In genomic region chr19:11377237-11377636, GRCh38 we compare ENCODE assay signal across 8 cellular contexts. TPM values are rescaled to one million over a fixed set of nuclear protein-coding genes. Genes with fewer than 3 reads are reported as not detected.
A peak's percentile ranks its signal among the peaks of the same experiment; 100 is the strongest.
DNase-seq lines count a peak whose midpoint lies in the region; ATAC-seq, FAIRE-seq and TF ChIP-seq lines count a peak whose summit lies in the region.

No MANE protein-coding gene starts in this region.

- TF ChIP-seq CTCF in pancreas (IDR thresholded peaks at IDR 0.05) (no peak), suprapubic skin (IDR thresholded peaks at IDR 0.05) (no peak)

- H3K36me3 Mint-ChIP-seq in CD4-positive, alpha-beta memory T cell: peaks cover 6 to 10% of the 10 kb centered on the region in 2 donors
- peaks cover 10% of the 10 kb centered on the region for H3K36me3 Mint-ChIP-seq in activated naive CD8-positive, alpha-beta T cell treated with anti-CD3 and anti-CD28 coated beads, Interleukin-2, amount 10 ng/mL, durations not matched to agents 7 days and 5 days

- no peaks in the 10 kb centered on the region for H3K36me3 ChIP-seq in CD4-positive, alpha-beta memory T cell (ENCODE audit: insufficient read depth, low read length)
- no peaks in the 10 kb centered on the region for H3K36me3 ChIP-seq in pancreas
- H3K36me3 ChIP-seq in suprapubic skin: no peaks in the 10 kb centered on the region

- H3K27ac ChIP-seq in CD4-positive, alpha-beta memory T cell (ENCODE audit: low read depth, low read length): no peak overlapping the region
- H3K27ac ChIP-seq in pancreas (peak overlapping the region in 1 of 4 donors; percentile 22), suprapubic skin (no peak overlapping the region)

- H3K4me1 ChIP-seq in CD4-positive, alpha-beta memory T cell (ENCODE audit: insufficient read depth, low read length): peaks cover 57% of the 10 kb centered on the region
- H3K4me1 ChIP-seq in pancreas (peaks cover 4 to 33% (median 5%) of the 10 kb centered on the region in 3 donors), suprapubic skin (peaks cover 63% of the 10 kb centered on the region)

- CTCF ChIA-PET in CD4-positive, alpha-beta memory T cell (lab: Charles Lee; ENCODE audit: partially characterized antibody): interaction anchor here (0.5 to 2.7 kb wide), 6 partner anchors 35 to 511 kb away, joined by 3 to 14 read pairs (median 3); partner anchors contain the start of gene TSPAN16

- no peak for TF ChIP-seq POLR2A in suprapubic skin (IDR thresholded peaks at IDR 0.05)

- ATAC-seq in activated naive CD8-positive, alpha-beta T cell treated with anti-CD3 and anti-CD28 coated beads, Interleukin-2, amount 10 ng/mL, durations not matched to agents 7 days and 5 days (ENCODE audit: low read depth): no peak
- ATAC-seq in HG02571 (IDR thresholded peaks at IDR 0.05; ENCODE audit: unreplicated experiment) (no peak), pancreas (no peak)

- TF ChIP-seq EP300 in suprapubic skin (IDR thresholded peaks at IDR 0.05): no peak

- H3K4me3 Mint-ChIP-seq in CD4-positive, alpha-beta memory T cell: peak overlapping the region; percentile 4 to 75 (median 62)
- peak overlapping the region; percentile 75 for H3K4me3 Mint-ChIP-seq in activated naive CD8-positive, alpha-beta T cell treated with anti-CD3 and anti-CD28 coated beads, Interleukin-2, amount 10 ng/mL, durations not matched to agents 7 days and 5 days

- peaks cover 25 to 31% (median 30%) of the 10 kb centered on the region in 4 donors for H3K4me1 Mint-ChIP-seq in CD4-positive, alpha-beta memory T cell
- H3K4me1 Mint-ChIP-seq in activated naive CD8-positive, alpha-beta T cell treated with anti-CD3 and anti-CD28 coated beads, Interleukin-2, amount 10 ng/mL, durations not matched to agents 7 days and 5 days: peaks cover 26% of the 10 kb centered on the region

- H3K9me3 Mint-ChIP-seq in CD4-positive, alpha-beta memory T cell: no peaks in the 10 kb centered on the region
- no peaks in the 10 kb centered on the region for H3K9me3 Mint-ChIP-seq in activated naive CD8-positive, alpha-beta T cell treated with anti-CD3 and anti-CD28 coated beads, Interleukin-2, amount 10 ng/mL, durations not matched to agents 7 days and 5 days

- H3K4me3 ChIP-seq in CD4-positive, alpha-beta memory T cell (ENCODE audit: low read length in 2 of 2): no peak overlapping the region
- H3K4me3 ChIP-seq in pancreas (no peak overlapping the region), suprapubic skin (no peak overlapping the region)

- no peaks in the 10 kb centered on the region for H3K9me3 ChIP-seq in CD4-positive, alpha-beta memory T cell (ENCODE audit: control insufficient read depth in 1 of 2, low read length in 2 of 2)
- H3K9me3 ChIP-seq in pancreas (no peaks in the 10 kb centered on the region), suprapubic skin (no peaks in the 10 kb centered on the region)

- no peak for DNase-seq in CD4-positive, alpha-beta memory T cell
- DNase-seq in Kasumi-1 (lab: John Stamatoyannopoulos, UW): peak; percentile 31 to 49
- DNase-seq in activated naive CD8-positive, alpha-beta T cell treated with anti-CD3 and anti-CD28 coated beads, Interleukin-2, amount 10 ng/mL, durations not matched to agents 7 days and 5 days: no peak
- DNase-seq in medulla oblongata (ENCODE audit: extremely low spot score): peak; percentile 57
- no peak for DNase-seq in DMS79 treated with DMSO at 0.1 percent for 48 hours (lab: John Stamatoyannopoulos, UW)
- DNase-seq in pancreas: no peak
- no peak for DNase-seq in suprapubic skin (ENCODE audit: low spot score in 2 of 2)

- peaks cover 6 to 7% of the 10 kb centered on the region in 2 donors for H3K27me3 Mint-ChIP-seq in CD4-positive, alpha-beta memory T cell
- no peaks in the 10 kb centered on the region for H3K27me3 Mint-ChIP-seq in activated naive CD8-positive, alpha-beta T cell treated with anti-CD3 and anti-CD28 coated beads, Interleukin-2, amount 10 ng/mL, durations not matched to agents 7 days and 5 days

- no peak for FAIRE-seq in pancreas (lab: Jason Lieb, UNC)

- H3K27ac Mint-ChIP-seq in CD4-positive, alpha-beta memory T cell: peak overlapping the region; percentile 32 to 86 (median 73)
- no peak overlapping the region for H3K27ac Mint-ChIP-seq in activated naive CD8-positive, alpha-beta T cell treated with anti-CD3 and anti-CD28 coated beads, Interleukin-2, amount 10 ng/mL, durations not matched to agents 7 days and 5 days

- POLR2A ChIA-PET in CD4-positive, alpha-beta memory T cell (lab: Charles Lee; ENCODE audit: partially characterized antibody): interaction anchor here (0.6 to 2.1 kb wide), 6 partner anchors 25 to 123 kb away, joined by 3 to 8 read pairs (median 4); partner anchors contain the start of genes CCDC159, ODAD3, PRKCSH and RAB3D
- POLR2A ChIA-PET in activated naive CD8-positive, alpha-beta T cell treated with anti-CD3 and anti-CD28 coated beads, Interleukin-2, amount 10 ng/mL, durations not matched to agents 7 days and 5 days (lab: Charles Lee): interaction anchor here (0.6 to 3.2 kb wide), 6 partner anchors 12 to 106 kb away, joined by 3 to 15 read pairs (median 4); partner anchors contain the start of genes ODAD3, PRKCSH and RAB3D

- intact Hi-C loops in CD4-positive, alpha-beta memory T cell (cut with micrococcal nuclease): no loop called here
- intact Hi-C loops in pancreas (cut with DNase I): no loop called here

- H3K27me3 ChIP-seq in CD4-positive, alpha-beta memory T cell (ENCODE audit: insufficient read depth, low read length): no peaks in the 10 kb centered on the region
- no peaks in the 10 kb centered on the region for H3K27me3 ChIP-seq in pancreas
- peaks cover 5% of the 10 kb centered on the region for H3K27me3 ChIP-seq in suprapubic skin

RNA-seq across cellular contexts. Expression of gene SWSAP1, which starts 2.8 kb away (rescaled TPM):
- 1 to 10 TPM; 4.0 to 4.8 TPM for total RNA-seq in CD4-positive, alpha-beta memory T cell
- polyA plus RNA-seq in CD4-positive, alpha-beta memory T cell: 1 to 10 TPM; 6.4 to 6.5 TPM
- 1 to 10 TPM; 3.0 to 3.3 TPM for total RNA-seq in activated naive CD8-positive, alpha-beta T cell treated with anti-CD3 and anti-CD28 coated beads, Interleukin-2, amount 10 ng/mL, durations not matched to agents 7 days and 5 days
- total RNA-seq in pancreas (1 to 10 TPM in 4 of 6 donors, under 1 TPM in 2; 0.55 to 1.5 (median 1.1) TPM), suprapubic skin (1 to 10 TPM; 1.6 to 3.7 (median 2.6) TPM)
- 1 to 10 TPM; 1.8 to 2.7 TPM for polyA plus RNA-seq in pancreas

RNA-seq across cellular contexts. Expression of gene EPOR, which starts 6.9 kb away (rescaled TPM):
- 1 to 10 TPM; 8.4 to 8.8 TPM for total RNA-seq in CD4-positive, alpha-beta memory T cell
- polyA plus RNA-seq in CD4-positive, alpha-beta memory T cell: 10 to 100 TPM in 1 of 2 donors, 1 to 10 TPM in 1; 6.3 to 12.1 TPM
- total RNA-seq in activated naive CD8-positive, alpha-beta T cell treated with anti-CD3 and anti-CD28 coated beads, Interleukin-2, amount 10 ng/mL, durations not matched to agents 7 days and 5 days: 1 to 10 TPM; 8.3 to 8.8 TPM
- total RNA-seq in pancreas: 10 to 100 TPM in 1 of 6 donors, 1 to 10 TPM in 5; 5.4 to 16.3 (median 8.0) TPM
- polyA plus RNA-seq in pancreas: 10 to 100 TPM; 30.4 to 46.2 TPM
- 1 to 10 TPM; 1.2 to 5.1 (median 2.9) TPM for total RNA-seq in suprapubic skin

RNA-seq across cellular contexts. Expression of gene PLPPR2, which starts 22.0 kb away (rescaled TPM):
- total RNA-seq in CD4-positive, alpha-beta memory T cell: 10 to 100 TPM; 10.9 to 12.2 TPM
- polyA plus RNA-seq in CD4-positive, alpha-beta memory T cell: 1 to 10 TPM in 1 of 2 donors, under 1 TPM in 1; 0.16 to 1.1 TPM
- 1 to 10 TPM; 5.5 to 6.3 TPM for total RNA-seq in activated naive CD8-positive, alpha-beta T cell treated with anti-CD3 and anti-CD28 coated beads, Interleukin-2, amount 10 ng/mL, durations not matched to agents 7 days and 5 days
- 10 to 100 TPM in 1 of 6 donors, 1 to 10 TPM in 5; 4.4 to 11.0 (median 7.1) TPM for total RNA-seq in pancreas
- 10 to 100 TPM; 15.7 to 32.8 TPM for polyA plus RNA-seq in pancreas
- 10 to 100 TPM; 18.9 to 32.1 (median 22.5) TPM for total RNA-seq in suprapubic skin

RNA-seq across cellular contexts. Expression of gene CCDC159, which starts 30.9 kb away (rescaled TPM):
- 10 to 100 TPM; 90.7 to 91.8 TPM for total RNA-seq in CD4-positive, alpha-beta memory T cell
- 10 to 100 TPM in 1 of 2 donors, 1 to 10 TPM in 1; 9.2 to 16.8 TPM for polyA plus RNA-seq in CD4-positive, alpha-beta memory T cell
- total RNA-seq in activated naive CD8-positive, alpha-beta T cell treated with anti-CD3 and anti-CD28 coated beads, Interleukin-2, amount 10 ng/mL, durations not matched to agents 7 days and 5 days: 10 to 100 TPM; 36.2 to 40.7 TPM
- 10 to 100 TPM; 11.6 to 21.1 (median 14.1) TPM for total RNA-seq in pancreas
- polyA plus RNA-seq in pancreas: 100 to 1,000 TPM in 1 of 2 donors, 10 to 100 TPM in 1; 86.6 to 106 TPM
- total RNA-seq in suprapubic skin: 10 to 100 TPM in 3 of 4 donors, 1 to 10 TPM in 1; 8.0 to 58.3 (median 14.3) TPM

RNA-seq across cellular contexts. Expression of gene TMEM205, which starts 31.2 kb away (rescaled TPM):
- 10 to 100 TPM; 26.1 to 28.5 TPM for total RNA-seq in CD4-positive, alpha-beta memory T cell
- polyA plus RNA-seq in CD4-positive, alpha-beta memory T cell: 10 to 100 TPM; 56.1 to 86.3 TPM
- total RNA-seq in activated naive CD8-positive, alpha-beta T cell treated with anti-CD3 and anti-CD28 coated beads, Interleukin-2, amount 10 ng/mL, durations not matched to agents 7 days and 5 days: 10 to 100 TPM; 29.4 to 35.2 TPM
- 10 to 100 TPM; 41.4 to 69.2 (median 53.0) TPM for total RNA-seq in pancreas
- 100 to 1,000 TPM in 1 of 2 donors, 10 to 100 TPM in 1; 84.5 to 175 TPM for polyA plus RNA-seq in pancreas
- 100 to 1,000 TPM; 202 to 245 (median 207) TPM for total RNA-seq in suprapubic skin

Comparison
In these comparisons a context has a peak if more than half of its experiments do, and no peak if none do; other contexts are left out.
1. DNase-seq: peak in Kasumi-1 (2 of 2) and medulla oblongata (single experiment); none in CD4-positive, alpha-beta memory T cell (0 of 5), activated naive CD8-positive, alpha-beta T cell treated with anti-CD3 and anti-CD28 coated beads, Interleukin-2, amount 10 ng/mL, durations not matched to agents 7 days and 5 days (single experiment), DMS79 treated with DMSO at 0.1 percent for 48 hours (single experiment), pancreas (0 of 6) and suprapubic skin (0 of 2).